Comparison of ENCODE assay signal across 16 cellular contexts in the genomic region with DNA sequence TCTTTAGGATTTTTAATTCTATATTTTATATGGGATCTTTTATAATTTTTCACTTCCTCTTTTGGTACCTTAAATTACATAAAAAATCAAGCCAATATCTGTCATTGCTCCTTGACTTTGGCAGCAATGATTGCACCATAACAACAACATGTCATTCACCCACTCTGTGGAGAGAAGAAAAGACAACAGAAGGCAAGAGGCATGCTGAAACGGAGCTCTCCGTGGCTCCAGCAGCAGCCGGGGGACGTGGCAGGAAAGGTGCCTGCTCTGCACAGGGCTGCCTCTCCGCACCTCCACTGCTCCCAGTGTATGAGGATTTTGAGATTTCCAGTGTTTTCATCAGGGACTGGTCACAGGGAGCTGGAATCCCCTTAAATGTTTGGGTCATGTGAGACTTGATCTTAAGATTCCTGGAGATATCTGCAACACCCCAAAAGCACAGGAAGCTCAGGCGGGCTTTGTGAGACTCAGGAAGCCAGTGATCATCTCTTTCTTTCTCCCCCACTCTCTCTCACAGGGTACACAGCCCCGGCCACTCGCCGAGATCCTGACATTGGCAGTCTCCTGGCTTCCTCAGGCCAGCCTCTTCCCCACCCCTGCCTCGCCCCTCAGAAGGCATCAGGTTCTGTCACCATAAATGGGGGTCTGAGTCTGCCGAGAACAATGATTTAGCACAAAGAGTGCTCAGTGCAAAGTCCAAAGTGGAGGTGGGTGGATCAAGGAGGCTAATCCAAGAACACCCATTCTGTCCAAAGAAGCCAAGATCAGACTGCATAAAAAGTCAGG.
DNase-seq lines count a peak whose midpoint lies in the region; ATAC-seq and TF ChIP-seq lines count a peak whose summit lies in the region.
"Had no signal": no experiment of that assay in that cellular context is flagged by ENCODE, and none has a peak within 500 bp of the region (broad histone marks: within the 10 kb centered on the region; RNA-seq: fewer than 3 reads in every experiment).

No MANE protein-coding gene starts in this region.

- peak overlapping the region; percentile 43 for H3K27ac Mint-ChIP-seq in progenitor cell of endocrine pancreas
- H3K27ac Mint-ChIP-seq: activated naive CD8-positive, alpha-beta T cell treated with anti-CD3 and anti-CD28 coated beads for 36 hours; T-helper 17 cell had no signal

- DNase-seq in H7 = peak; percentile 36
- peak; percentile 18 for DNase-seq in NOMO-1 treated with dmso at 0.1 percent for 144 hours (lab: John Stamatoyannopoulos, UW; ENCODE audit: unreplicated experiment)
- peak; percentile 40 for DNase-seq in colonic mucosa
- DNase-seq in progenitor cell of endocrine pancreas (ENCODE audit: low spot score, unreplicated experiment) = no peak
- DNase-seq in NK-92 treated with Interleukin-12 subunit alpha and Interleukin-12 subunit beta, amount 100 ng/mL, for 24 hours (lab: John Stamatoyannopoulos, UW) = no peak
- DNase-seq in AG08396 (ENCODE audit: low spot score) = no peak
- DNase-seq: activated naive CD8-positive, alpha-beta T cell treated with anti-CD3 and anti-CD28 coated beads for 36 hours; DMS53; left ventricle myocardium inferior; NCI-H2081 treated with DMSO at 0.1 percent for 48 hours; NCI-H774; RPMI8226; stimulated activated CD4-positive, alpha-beta T cell treated with anti-CD3 and anti-CD28 coated beads, Interleukin-15, amount 100 ng/mL, for 24 hours; T-helper 17 cell had no signal

- no peaks in the 10 kb centered on the region for H3K9me3 Mint-ChIP-seq in progenitor cell of endocrine pancreas (ENCODE audit: low read depth)
- H3K9me3 Mint-ChIP-seq: activated naive CD8-positive, alpha-beta T cell treated with anti-CD3 and anti-CD28 coated beads for 36 hours had no signal

- no peak overlapping the region for H3K4me3 Mint-ChIP-seq in progenitor cell of endocrine pancreas (ENCODE audit: low read depth)
- H3K4me3 Mint-ChIP-seq: activated naive CD8-positive, alpha-beta T cell treated with anti-CD3 and anti-CD28 coated beads for 36 hours; T-helper 17 cell had no signal

- peaks cover 31% of the 10 kb centered on the region for H3K27me3 Mint-ChIP-seq in progenitor cell of endocrine pancreas

- no peaks in the 10 kb centered on the region for H3K4me1 ChIP-seq in colonic mucosa

- H3K27ac ChIP-seq in colonic mucosa = no peak overlapping the region
- H3K27ac ChIP-seq: left ventricle myocardium inferior had no signal

- no peak for ATAC-seq in GM21737 (IDR thresholded peaks at IDR 0.05; ENCODE audit: unreplicated experiment)
- no peak for ATAC-seq in HG02970 (IDR thresholded peaks at IDR 0.05; ENCODE audit: low FRiP score, unreplicated experiment)
- ATAC-seq: T-helper 17 cell had no signal

- peaks cover 7% of the 10 kb centered on the region for H3K4me1 Mint-ChIP-seq in progenitor cell of endocrine pancreas (ENCODE audit: low read depth)

- H3K4me3 ChIP-seq in H7 (ENCODE audit: insufficient read depth, low read depth, low read length) (no peak overlapping the region), colonic mucosa (no peak overlapping the region)
- H3K4me3 ChIP-seq: left ventricle myocardium inferior had no signal

- intact Hi-C loops in colonic mucosa (cut with DNase I) = no loop called here

- no peaks in the 10 kb centered on the region for H3K9me3 ChIP-seq in colonic mucosa

- no peak overlapping the region for H3K9ac ChIP-seq in colonic mucosa (ENCODE audit: low read depth in 2 of 2, low read length in 2 of 2)

- H3K36me3 Mint-ChIP-seq in progenitor cell of endocrine pancreas (ENCODE audit: insufficient read depth) = no peaks in the 10 kb centered on the region
- H3K36me3 Mint-ChIP-seq: activated naive CD8-positive, alpha-beta T cell treated with anti-CD3 and anti-CD28 coated beads for 36 hours had no signal

- no peaks in the 10 kb centered on the region for H3K27me3 ChIP-seq in H7 (ENCODE audit: control insufficient read depth, insufficient read depth, low read length)
- no peaks in the 10 kb centered on the region for H3K27me3 ChIP-seq in colonic mucosa

- H3K36me3 ChIP-seq in H7 (replicated peaks; ENCODE audit: control insufficient read depth, insufficient read depth, low read length) (no peaks in the 10 kb centered on the region), colonic mucosa (no peaks in the 10 kb centered on the region)
- H3K36me3 ChIP-seq: left ventricle myocardium inferior had no signal

- no peak for TF ChIP-seq CTCF in colonic mucosa (IDR thresholded peaks at IDR 0.05)
- TF ChIP-seq CTCF in progenitor cell of endocrine pancreas (IDR thresholded peaks at IDR 0.05; ENCODE audit: unreplicated experiment) = no peak

Comparison
In these comparisons a context has a peak if more than half of its experiments do, and no peak if none do; other contexts are left out.
1. DNase-seq: peak in H7 (single experiment), NOMO-1 treated with dmso at 0.1 percent for 144 hours (single experiment) and colonic mucosa (single experiment); none in progenitor cell of endocrine pancreas (single experiment), NK-92 treated with Interleukin-12 subunit alpha and Interleukin-12 subunit beta, amount 100 ng/mL, for 24 hours (single experiment) and AG08396 (single experiment).